ENCODE assay signal across 8 cellular contexts in genomic region chr9:78601957-78602565, GRCh38.
DNase-seq lines count a peak whose midpoint lies in the region; ATAC-seq and TF ChIP-seq lines count a peak whose summit lies in the region.

No MANE protein-coding gene starts in this region.

- CTCF ChIA-PET in CD8-positive, alpha-beta T cell (lab: Charles Lee), result no interaction called here

- no peak for TF ChIP-seq EP300 in neural cell (conservative IDR thresholded peaks at IDR 0.05; ENCODE audit: poor library complexity, severe bottlenecking)

- H3K79me2 ChIP-seq in neural cell (replicated peaks; ENCODE audit: insufficient read depth, low read length), result no peaks in the 10 kb centered on the region

- H2AFZ ChIP-seq in neural cell (ENCODE audit: low read depth, low read length), result no peak overlapping the region

- no peaks in the 10 kb centered on the region for H3K4me1 Mint-ChIP-seq in CD8-positive, alpha-beta T cell (ENCODE audit: low read depth)

- peak; percentile 96 for TF ChIP-seq RAD21 in neural cell (conservative IDR thresholded peaks at IDR 0.05)

- no peaks in the 10 kb centered on the region for H3K9me3 ChIP-seq in CD8-positive, alpha-beta T cell (ENCODE audit: low read length)
- H3K9me3 ChIP-seq in NT2/D1 (ENCODE audit: insufficient read depth, low read length) (no peaks in the 10 kb centered on the region), endocrine pancreas (ENCODE audit: control insufficient read depth, low read length) (no peaks in the 10 kb centered on the region), neural cell (ENCODE audit: low read length) (no peaks in the 10 kb centered on the region)

- no peak overlapping the region for H3K4me3 ChIP-seq in CD8-positive, alpha-beta T cell (ENCODE audit: low read depth, low read length)
- no peak overlapping the region for H3K4me3 ChIP-seq in NT2/D1 (ENCODE audit: insufficient read length, low read depth)
- peak overlapping the region; percentile 56 for H3K4me3 ChIP-seq in endocrine pancreas (ENCODE audit: control insufficient read depth, insufficient read depth, low read length)
- no peak overlapping the region for H3K4me3 ChIP-seq in neural cell (ENCODE audit: low read length)

- H3F3A ChIP-seq in neural cell (ENCODE audit: insufficient read depth, low read length, poor library complexity, severe bottlenecking), result no peaks in the 10 kb centered on the region

- no peaks in the 10 kb centered on the region for H3K36me3 ChIP-seq in CD8-positive, alpha-beta T cell (ENCODE audit: insufficient read depth, low read length)
- H3K36me3 ChIP-seq in NT2/D1 (ENCODE audit: insufficient read depth, insufficient read length, low read length) (no peaks in the 10 kb centered on the region), endocrine pancreas (ENCODE audit: control insufficient read depth, insufficient read depth, low read length) (no peaks in the 10 kb centered on the region), neural cell (ENCODE audit: insufficient read depth, low read length) (no peaks in the 10 kb centered on the region)

- no peak overlapping the region for H3K27ac Mint-ChIP-seq in CD8-positive, alpha-beta T cell

- ATAC-seq in CD8-positive, alpha-beta T cell, result no peak
- ATAC-seq in GM18508 (IDR thresholded peaks at IDR 0.05; ENCODE audit: insufficient read depth, unreplicated experiment) (peak; percentile 60), HG02763 (IDR thresholded peaks at IDR 0.05; ENCODE audit: unreplicated experiment) (no peak)

- H3K9me2 ChIP-seq in neural cell (ENCODE audit: insufficient read depth, low read length), result no peaks in the 10 kb centered on the region

- no peaks in the 10 kb centered on the region for H3K36me3 Mint-ChIP-seq in CD8-positive, alpha-beta T cell

- POLR2A ChIA-PET in CD8-positive, alpha-beta T cell (lab: Charles Lee), result no interaction called here

- DNase-seq in CD8-positive, alpha-beta T cell, result no peak
- DNase-seq in HT-29 (ENCODE audit: low spot score) (peak; percentile 59), NT2/D1 (ENCODE audit: low read depth, low spot score) (peak; percentile 38), GM19240 (ENCODE audit: insufficient read length, low spot score) (no peak)

- H3K27me3 ChIP-seq in CD8-positive, alpha-beta T cell (ENCODE audit: insufficient read depth, low read length), result no peaks in the 10 kb centered on the region
- H3K27me3 ChIP-seq in NT2/D1 (ENCODE audit: insufficient read depth, insufficient read length) (no peaks in the 10 kb centered on the region), endocrine pancreas (ENCODE audit: control insufficient read depth, insufficient read depth, low read length) (no peaks in the 10 kb centered on the region), neural cell (ENCODE audit: insufficient read depth, low read depth, low read length) (no peaks in the 10 kb centered on the region)

- H3K4me3 Mint-ChIP-seq in CD8-positive, alpha-beta T cell, result no peak overlapping the region

- no peak overlapping the region for H3K4me2 ChIP-seq in neural cell (ENCODE audit: low read length)

- intact Hi-C loops in CD8-positive, alpha-beta T cell (cut with DNase I, micrococcal nuclease), result no loop called here

- H3K9me3 Mint-ChIP-seq in CD8-positive, alpha-beta T cell, result no peaks in the 10 kb centered on the region

- no peak overlapping the region for H3K27ac ChIP-seq in CD8-positive, alpha-beta T cell (ENCODE audit: low read depth, low read length)
- peak overlapping the region; percentile 37 for H3K27ac ChIP-seq in neural cell (ENCODE audit: low read length)

- H3K9ac ChIP-seq in NT2/D1 (ENCODE audit: insufficient read length, low read depth) (no peak overlapping the region), endocrine pancreas (ENCODE audit: control insufficient read depth, insufficient read depth, low read length) (no peak overlapping the region), neural cell (ENCODE audit: low read length) (no peak overlapping the region)

- no peaks in the 10 kb centered on the region for H3K4me1 ChIP-seq in CD8-positive, alpha-beta T cell (ENCODE audit: insufficient read depth, low read length)
- H3K4me1 ChIP-seq in NT2/D1 (ENCODE audit: insufficient read depth, insufficient read length) (peaks cover 2% of the 10 kb centered on the region), endocrine pancreas (ENCODE audit: control insufficient read depth, insufficient read depth, low read length) (peaks cover 5% of the 10 kb centered on the region)

- TF ChIP-seq CTCF in CD8-positive, alpha-beta T cell (IDR thresholded peaks at IDR 0.05), result peak; percentile 26
- TF ChIP-seq CTCF in neural cell (IDR thresholded peaks at IDR 0.05; ENCODE audit: poor library complexity, severe bottlenecking), result peak; percentile 94

- H3K27me3 Mint-ChIP-seq in CD8-positive, alpha-beta T cell (ENCODE audit: low read depth), result peaks cover 2% of the 10 kb centered on the region

- H4K20me1 ChIP-seq in neural cell (ENCODE audit: insufficient read depth), result no peaks in the 10 kb centered on the region

TF ChIP-seq in neural cell, 6 proteins besides CTCF, POLR2A, EP300 and RAD21:
- TF ChIP-seq SMC3 (conservative IDR thresholded peaks at IDR 0.05; ENCODE audit: poor library complexity), result peak; percentile 94
- no peak for TF ChIP-seq TAF1 (IDR thresholded peaks at IDR 0.05; ENCODE audit: low read depth)

Comparison
In these comparisons a context has a peak if more than half of its experiments do, and no peak if none do; other contexts are left out.
1. DNase-seq: peak in HT-29 (single experiment) and NT2/D1 (single experiment); none in CD8-positive, alpha-beta T cell (0 of 7) and GM19240 (single experiment).